Comparison of ENCODE assay signal across 17 cellular contexts in the genomic region with DNA sequence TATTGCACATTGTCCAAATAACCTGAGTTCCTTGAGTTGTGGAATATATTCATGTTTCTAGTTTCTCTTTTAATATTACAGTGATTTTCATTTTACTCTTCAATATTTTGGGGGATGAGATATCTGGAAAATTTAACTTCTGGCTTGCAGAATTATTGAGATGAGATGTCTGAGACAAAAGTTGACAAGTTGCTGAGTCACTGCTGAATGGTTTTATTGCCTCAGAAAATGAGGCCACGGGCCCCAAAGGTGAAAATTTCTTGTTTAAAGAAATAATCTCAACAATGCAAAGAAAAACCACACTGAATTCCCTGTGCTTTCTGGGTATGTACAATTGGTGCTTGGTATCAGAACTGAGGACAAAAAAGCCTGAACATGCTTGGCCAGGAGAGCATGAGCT.
"Had no signal": no experiment of that assay in that cellular context is flagged by ENCODE, and none has a peak within 500 bp of the region (broad histone marks: within the 10 kb centered on the region; RNA-seq: fewer than 3 reads in every experiment).

No MANE protein-coding gene starts in this region.

- H3K27ac ChIP-seq: esophagus squamous epithelium, foreskin keratinocyte, left ventricle myocardium inferior, prostate gland had no signal

- DNase-seq: activated CD4-positive, alpha-beta T cell treated with anti-CD3 and anti-CD28 coated beads, Interleukin-2, amount 10 ng/mL, durations not matched to agents 24 days and 14 days; activated naive CD4-positive, alpha-beta T cell treated with anti-CD3 and anti-CD28 coated beads for 36 hours; cerebellar nuclear complex; dermis blood vessel endothelial cell; esophagus squamous epithelium; foreskin keratinocyte; left ventricle myocardium inferior; mesenchymal stem cell; stimulated activated CD4-positive, alpha-beta T cell treated with anti-CD3 and anti-CD28 coated beads, Interleukin-2, amount 100 ng/mL, for 48 hours; stimulated activated CD8-positive, alpha-beta memory T cell treated with anti-CD3 and anti-CD28 coated beads, Interleukin-4, amount 100 ng/mL, for 48 hours; stimulated activated naive CD8-positive, alpha-beta T cell treated with anti-CD3 and anti-CD28 coated beads, Interleukin-15, Interleukin-2, amounts not matched to agents 100 U/mL and 50 U/mL, for 24 hours had no signal

- H3K36me3 Mint-ChIP-seq: brain had no signal

- ATAC-seq: foreskin keratinocyte; stimulated activated naive CD8-positive, alpha-beta T cell treated with anti-CD3 and anti-CD28 coated beads, Interleukin-15, Interleukin-2, amounts not matched to agents 100 U/mL and 50 U/mL, for 24 hours; WTC11 had no signal

- H3K4me1 ChIP-seq: esophagus squamous epithelium, foreskin keratinocyte, left ventricle myocardium inferior, prostate gland had no signal

- H3K27me3 ChIP-seq: esophagus squamous epithelium, foreskin keratinocyte had no signal

- H3K4me3 Mint-ChIP-seq: activated CD4-positive, alpha-beta T cell treated with anti-CD3 and anti-CD28 coated beads, Interleukin-2, amount 10 ng/mL, durations not matched to agents 24 days and 14 days; activated naive CD4-positive, alpha-beta T cell treated with anti-CD3 and anti-CD28 coated beads for 36 hours; activated T-helper 1 cell treated with anti-CD3 and anti-CD28 coated beads, Interleukin-12 subunit alpha, Interleukin-12 subunit beta, Interleukin-2, Interleukin-4 antibody, amounts not matched to agents 30 ng/mL and 10 ng/mL and 1 ng/mL, durations not matched to agents 14 hours and 24 hours and 36 hours; brain; nephron; T-helper 1 cell treated with Interleukin-12 subunit alpha and Interleukin-12 subunit beta and Interleukin-4 antibody, amounts not matched to agents 30 μg/mL and 1 μg/mL, for 36 hours; WTC11 had no signal

- H3K27me3 Mint-ChIP-seq: activated CD4-positive, alpha-beta T cell treated with anti-CD3 and anti-CD28 coated beads, Interleukin-2, amount 10 ng/mL, durations not matched to agents 24 days and 14 days had no signal

- H3K9me3 Mint-ChIP-seq: activated naive CD4-positive, alpha-beta T cell treated with anti-CD3 and anti-CD28 coated beads for 36 hours; activated T-helper 1 cell treated with anti-CD3 and anti-CD28 coated beads, Interleukin-12 subunit alpha, Interleukin-12 subunit beta, Interleukin-2, Interleukin-4 antibody, amounts not matched to agents 30 ng/mL and 10 ng/mL and 1 ng/mL, durations not matched to agents 14 hours and 24 hours and 36 hours had no signal

- H3K27ac Mint-ChIP-seq: activated CD4-positive, alpha-beta T cell treated with anti-CD3 and anti-CD28 coated beads, Interleukin-2, amount 10 ng/mL, durations not matched to agents 24 days and 14 days; activated naive CD4-positive, alpha-beta T cell treated with anti-CD3 and anti-CD28 coated beads for 36 hours; activated T-helper 1 cell treated with anti-CD3 and anti-CD28 coated beads, Interleukin-12 subunit alpha, Interleukin-12 subunit beta, Interleukin-2, Interleukin-4 antibody, amounts not matched to agents 30 ng/mL and 10 ng/mL and 1 ng/mL, durations not matched to agents 14 hours and 24 hours and 36 hours; T-helper 1 cell treated with Interleukin-12 subunit alpha and Interleukin-12 subunit beta and Interleukin-4 antibody, amounts not matched to agents 30 μg/mL and 1 μg/mL, for 36 hours; WTC11 had no signal

- H3K4me3 ChIP-seq: esophagus squamous epithelium, left ventricle myocardium inferior, prostate gland had no signal

- H3K4me1 Mint-ChIP-seq: activated CD4-positive, alpha-beta T cell treated with anti-CD3 and anti-CD28 coated beads, Interleukin-2, amount 10 ng/mL, durations not matched to agents 24 days and 14 days had no signal

- H3K9me3 ChIP-seq: esophagus squamous epithelium, left ventricle myocardium inferior, prostate gland had no signal

- H3K36me3 ChIP-seq: esophagus squamous epithelium, left ventricle myocardium inferior, prostate gland had no signal
